ENCODE assay signal across 20 cellular contexts in the genomic region with DNA sequence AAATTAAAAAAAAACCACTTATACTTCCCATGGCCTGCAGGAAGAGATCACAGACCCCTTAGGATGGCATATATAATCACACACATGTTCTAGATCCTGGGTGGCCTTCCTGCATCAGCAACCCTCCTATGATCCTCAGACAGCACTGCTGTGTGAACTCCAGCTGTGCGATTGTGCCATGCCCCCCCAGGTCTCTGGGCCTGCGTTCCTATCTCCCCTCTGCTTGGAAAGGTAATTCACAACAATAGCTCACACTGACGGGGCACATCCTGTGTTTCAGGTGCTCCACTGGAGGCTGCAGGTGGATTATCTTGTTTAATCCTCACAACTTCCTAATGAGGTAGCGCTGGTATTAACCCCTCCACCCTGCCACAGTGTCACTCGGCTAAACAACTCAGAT.
A peak's percentile ranks its signal among the peaks of the same experiment; 100 is the strongest.
DNase-seq lines count a peak whose midpoint lies in the region; ATAC-seq and TF ChIP-seq lines count a peak whose summit lies in the region.
"Had no signal": no experiment of that assay in that cellular context is flagged by ENCODE, and none has a peak within 500 bp of the region (broad histone marks: within the 10 kb centered on the region; RNA-seq: fewer than 3 reads in every experiment).

No MANE protein-coding gene starts in this region.

- no CpG with 5 or more reads among the region's 5 CpGs for WGBS in H9 (ENCODE audit: extremely low coverage, insufficient read length, low lambda C conversion rate)

- H4K5ac ChIP-seq in H9 (ENCODE audit: insufficient read length, low read depth, low read length) = no peak overlapping the region

- H2AFZ ChIP-seq in H9 (ENCODE audit: low read length) = no peak overlapping the region

- H2BK5ac ChIP-seq in H9 (ENCODE audit: insufficient read length, low read length) = no peak overlapping the region

- no peak overlapping the region for H4K8ac ChIP-seq in H9 (replicated peaks; ENCODE audit: insufficient read length, low read depth, low read length)

- peaks cover 2% of the 10 kb centered on the region for H3K23me2 ChIP-seq in H9 (ENCODE audit: insufficient read length, low read depth, low read length, poor library complexity, severe bottlenecking)

- H2AK5ac ChIP-seq in H9 (ENCODE audit: insufficient read length, low read length) = no peak overlapping the region

- no peak for ATAC-seq in HG03432 (IDR thresholded peaks at IDR 0.05; ENCODE audit: unreplicated experiment)
- ATAC-seq: K562 had no signal

- no peak overlapping the region for H2BK20ac ChIP-seq in H9 (ENCODE audit: low read depth, low read length, poor library complexity, severe bottlenecking)

- H4K20me1 ChIP-seq in BLaER1 (no peaks in the 10 kb centered on the region), H9 (ENCODE audit: control insufficient read depth, insufficient read depth, insufficient read length) (no peaks in the 10 kb centered on the region)

- no peaks in the 10 kb centered on the region for H3K36me3 ChIP-seq in BLaER1
- no peaks in the 10 kb centered on the region for H3K36me3 ChIP-seq in WERI-Rb-1
- H3K36me3 ChIP-seq in iPS-15b (ENCODE audit: control insufficient read depth, insufficient read depth, low read length) = no peaks in the 10 kb centered on the region

- H3K23ac ChIP-seq in H9 (ENCODE audit: insufficient read length, low read depth, low read length) = no peak overlapping the region

- H3K27ac ChIP-seq in BLaER1 (no peak overlapping the region), H9 (ENCODE audit: insufficient read length, low read depth, low read length) (no peak overlapping the region), WERI-Rb-1 (no peak overlapping the region)
- H3K27ac ChIP-seq: SK-N-MC had no signal

- no peak for TF ChIP-seq CTCF in H9 (conservative IDR thresholded peaks at IDR 0.05)
- no peak for TF ChIP-seq CTCF in WERI-Rb-1 (IDR thresholded peaks at IDR 0.05; ENCODE audit: low read depth, low read length)

- no peak overlapping the region for H2BK120ac ChIP-seq in H9 (ENCODE audit: low read depth, low read length, poor library complexity, severe bottlenecking)

- no peak overlapping the region for H3K9ac ChIP-seq in BLaER1
- no peak overlapping the region for H3K9ac ChIP-seq in H9 (ENCODE audit: extremely low read depth, insufficient read length, low read length)
- H3K9ac ChIP-seq in iPS-15b (ENCODE audit: low read depth, low read length) = no peak overlapping the region

- H3K4me3 ChIP-seq in BLaER1 (no peak overlapping the region), WERI-Rb-1 (ENCODE audit: low read depth, low read length) (no peak overlapping the region), iPS-15b (ENCODE audit: low read depth, low read length) (peak overlapping the region; percentile 27)
- H3K4me3 ChIP-seq: K562, SK-N-MC had no signal

- peak overlapping the region; percentile 8 to 50; a peak in 4 of 5 replicates for H3K4me3 Mint-ChIP-seq in H9
- H3K4me3 Mint-ChIP-seq: CD4-positive, CD25-positive, alpha-beta regulatory T cell had no signal

- H3K4me1 ChIP-seq in BLaER1 (peaks cover 63% of the 10 kb centered on the region), H9 (ENCODE audit: insufficient read depth, low read length) (peaks cover 45% of the 10 kb centered on the region; the same call in 1 of the 2 replicates), iPS-15b (ENCODE audit: control insufficient read depth, insufficient read depth, low read length) (peaks cover 61% of the 10 kb centered on the region)

- no peaks in the 10 kb centered on the region for H3K79me2 ChIP-seq in H9 (ENCODE audit: insufficient read depth, low read length)

- DNase-seq in H9 (peak; percentile 54), WERI-Rb-1 (peak; percentile 38), NCI-H345 treated with DMSO at 0.1 percent for 48 hours (lab: John Stamatoyannopoulos, UW; ENCODE audit: unreplicated experiment) (no peak), NCI-H1092 treated with DMSO at 0.1 percent for 48 hours (lab: John Stamatoyannopoulos, UW) (no peak)
- no peak for DNase-seq in stimulated activated CD4-positive, alpha-beta T cell treated with anti-CD3 and anti-CD28 coated beads, Interleukin-1b, Interleukin-23, amount 100 ng/mL, for 48 hours
- DNase-seq: CD4-positive, CD25-positive, alpha-beta regulatory T cell; DMS79 treated with DMSO at 0.1 percent for 48 hours; MM.1S; NCI-H1048; NCI-H1436 treated with DMSO at 0.1 percent for 48 hours; NCI-H2029 treated with DMSO at 0.1 percent for 48 hours; NCI-H2171; NCI-H526; SHP77 treated with DMSO at 0.1 percent for 48 hours; SW 1271 had no signal

- peaks cover 20% of the 10 kb centered on the region for H3K27me3 Mint-ChIP-seq in H9 (ENCODE audit: low read depth)
- H3K27me3 Mint-ChIP-seq: CD4-positive, CD25-positive, alpha-beta regulatory T cell had no signal

- no peaks in the 10 kb centered on the region for H3K9me3 ChIP-seq in BLaER1
- H3K9me3 ChIP-seq in H9 (ENCODE audit: control insufficient read depth, low read depth, low read length) = no peaks in the 10 kb centered on the region
- H3K9me3 ChIP-seq in WERI-Rb-1 (ENCODE audit: severe bottlenecking) = no peaks in the 10 kb centered on the region
- no peaks in the 10 kb centered on the region for H3K9me3 ChIP-seq in iPS-15b (ENCODE audit: control insufficient read depth, insufficient read depth, low read length)

- peak overlapping the region; percentile 83 to 94 (median 94) for H3K27ac Mint-ChIP-seq in H9

- no peak overlapping the region for H2BK15ac ChIP-seq in H9 (ENCODE audit: low read depth, low read length)

- H4K91ac ChIP-seq in H9 (ENCODE audit: insufficient read length, low read depth, low read length) = no peak overlapping the region

- no peak overlapping the region for H3K56ac ChIP-seq in H9 (ENCODE audit: insufficient read length, low read depth, low read length)

- no peak overlapping the region for H2BK12ac ChIP-seq in H9 (ENCODE audit: insufficient read length, low read depth, low read length)

- no peak overlapping the region for H3K4ac ChIP-seq in H9 (ENCODE audit: low read depth, low read length)

- peak overlapping the region; percentile 74 for H3K4me2 ChIP-seq in BLaER1
- H3K4me2 ChIP-seq in H9 (ENCODE audit: insufficient read depth, insufficient read length, low read length) = peak overlapping the region; percentile 81

- H3K9me3 Mint-ChIP-seq in H9 = no peaks in the 10 kb centered on the region; a peak in 1 of 5 replicates

- no peaks in the 10 kb centered on the region for H3K36me3 Mint-ChIP-seq in H9 (ENCODE audit: insufficient read depth in 1 of 3, low read depth in 3 of 3)

- H3K4me1 Mint-ChIP-seq in H9 = peaks cover 93 to 97% of the 10 kb centered on the region in 2 experiments

- H3T11ph ChIP-seq in H9 (ENCODE audit: low read length) = no peak overlapping the region

- H3K27me3 ChIP-seq in BLaER1 (no peaks in the 10 kb centered on the region), H9 (ENCODE audit: insufficient read depth, low read length) (no peaks in the 10 kb centered on the region), WERI-Rb-1 (ENCODE audit: insufficient read depth, low read depth, severe bottlenecking) (no peaks in the 10 kb centered on the region), iPS-15b (ENCODE audit: control insufficient read depth, insufficient read depth, low read length) (peaks cover 16% of the 10 kb centered on the region)

- no peak overlapping the region for H3K14ac ChIP-seq in H9 (ENCODE audit: insufficient read depth, low read length)

- H3K18ac ChIP-seq in H9 (ENCODE audit: insufficient read length, low read depth, low read length) = no peak overlapping the region

- no peaks in the 10 kb centered on the region for H3K79me1 ChIP-seq in H9 (ENCODE audit: insufficient read depth, low read depth, low read length, poor library complexity, severe bottlenecking)

Comparison
In these comparisons a context has a peak if more than half of its experiments do, and no peak if none do; other contexts are left out.
1. DNase-seq: peak in H9 (single experiment) and WERI-Rb-1 (single experiment); none in stimulated activated CD4-positive, alpha-beta T cell treated with anti-CD3 and anti-CD28 coated beads, Interleukin-1b, Interleukin-23, amount 100 ng/mL, for 48 hours (single experiment), NCI-H345 treated with DMSO at 0.1 percent for 48 hours (single experiment) and NCI-H1092 treated with DMSO at 0.1 percent for 48 hours (single experiment).